Comparison of ENCODE assay signal across 13 cellular contexts in genomic region chr2:171712051-171712450, GRCh38.
DNase-seq lines count a peak whose midpoint lies in the region; ATAC-seq and TF ChIP-seq lines count a peak whose summit lies in the region.
"Had no signal": no experiment of that assay in that cellular context is flagged by ENCODE, and none has a peak within 500 bp of the region (broad histone marks: within the 10 kb centered on the region; RNA-seq: fewer than 3 reads in every experiment).

No MANE protein-coding gene starts in this region.

- H3K4me3 ChIP-seq in RWPE2 (ENCODE audit: severe bottlenecking) (no peak overlapping the region), epithelial cell of esophagus (ENCODE audit: low read length) (no peak overlapping the region)
- H3K4me3 ChIP-seq: Peyer's patch had no signal

- H3K27me3 ChIP-seq in RWPE2 (ENCODE audit: insufficient read depth, poor library complexity, severe bottlenecking): no peaks in the 10 kb centered on the region
- H3K27me3 ChIP-seq: Peyer's patch had no signal

- TF ChIP-seq CTCF in RWPE2 (IDR thresholded peaks at IDR 0.05; ENCODE audit: poor library complexity, severe bottlenecking) (no peak), epithelial cell of esophagus (IDR thresholded peaks at IDR 0.05; ENCODE audit: insufficient read depth, low read depth, low read length, missing control alignments) (no peak)

- peak; percentile 94 for ATAC-seq in RWPE2 (ENCODE audit: low read depth)
- no peak for ATAC-seq in GM21529 (IDR thresholded peaks at IDR 0.05; ENCODE audit: unreplicated experiment)
- ATAC-seq in HG02571 (IDR thresholded peaks at IDR 0.05; ENCODE audit: unreplicated experiment): no peak
- ATAC-seq: activated naive CD8-positive, alpha-beta T cell treated with anti-CD3 and anti-CD28 coated beads, Interleukin-2, amount 50 U/mL, for 24 hours; sciatic nerve had no signal

- peak overlapping the region; percentile 88 for H3K27ac ChIP-seq in RWPE2 (ENCODE audit: poor library complexity, severe bottlenecking)
- H3K27ac ChIP-seq: Peyer's patch had no signal

- no peaks in the 10 kb centered on the region for H3K9me3 ChIP-seq in RWPE2 (ENCODE audit: severe bottlenecking)
- H3K9me3 ChIP-seq: Peyer's patch had no signal

- peaks cover 48% of the 10 kb centered on the region for H3K4me1 ChIP-seq in RWPE2 (ENCODE audit: insufficient read depth, poor library complexity, severe bottlenecking)
- H3K4me1 ChIP-seq: Peyer's patch had no signal

- DNase-seq in NCI-H2227 treated with DMSO at 0.1 percent for 48 hours (lab: John Stamatoyannopoulos, UW) (peak; percentile 22), NCI-H2227 (lab: John Stamatoyannopoulos, UW; ENCODE audit: unreplicated experiment) (no peak), RWPE2 (ENCODE audit: low spot score) (no peak), epithelial cell of esophagus (ENCODE audit: low read depth) (peak; percentile 29), smooth muscle cell of the brain vasculature (ENCODE audit: low read depth, low spot score) (peak; percentile 65)
- DNase-seq in activated naive CD4-positive, alpha-beta T cell treated with anti-CD3 and anti-CD28 coated beads, Interleukin-2, amount 50 U/mL, for 16 hours: no peak
- DNase-seq: 8988T; activated naive CD8-positive, alpha-beta T cell treated with anti-CD3 and anti-CD28 coated beads, Interleukin-2, amount 50 U/mL, for 24 hours; midbrain; Peyer's patch had no signal

- H3K36me3 ChIP-seq in RWPE2 (ENCODE audit: low read depth): peaks cover 64% of the 10 kb centered on the region

Comparison
In these comparisons a context has a peak if more than half of its experiments do, and no peak if none do; other contexts are left out.
1. DNase-seq: peak in NCI-H2227 treated with DMSO at 0.1 percent for 48 hours (single experiment), epithelial cell of esophagus (single experiment) and smooth muscle cell of the brain vasculature (single experiment); none in NCI-H2227 (single experiment), RWPE2 (single experiment) and activated naive CD4-positive, alpha-beta T cell treated with anti-CD3 and anti-CD28 coated beads, Interleukin-2, amount 50 U/mL, for 16 hours (single experiment).